In the genomic region with DNA sequence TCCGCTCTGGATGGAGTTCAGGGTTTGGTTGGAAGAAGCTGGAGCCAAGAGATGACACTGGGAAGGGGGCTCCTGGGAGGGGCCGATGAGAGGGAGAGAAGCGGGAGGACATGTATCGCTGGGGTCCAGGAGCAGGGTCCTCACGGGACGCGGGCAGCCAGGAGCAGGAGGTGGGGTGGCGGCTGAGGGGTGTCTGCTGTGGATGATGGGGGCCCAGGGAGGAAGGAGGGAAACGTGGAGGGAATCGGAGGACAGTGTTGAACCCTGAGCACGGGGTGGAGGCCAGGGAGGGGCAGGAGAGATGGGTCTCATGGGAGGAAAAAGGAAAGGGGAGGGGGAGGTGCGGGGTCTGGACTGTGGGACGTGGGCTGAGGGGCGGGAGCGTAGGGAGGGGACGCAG, we compare ENCODE assay signal across 5 cellular contexts. TPM values are rescaled to one million over a fixed set of nuclear protein-coding genes. Genes with fewer than 3 reads are reported as not detected.
DNase-seq lines count a peak whose midpoint lies in the region; ATAC-seq and TF ChIP-seq lines count a peak whose summit lies in the region.
"Not testable (repeated sequence)": the region's sequence is repeated elsewhere in the genome, so short reads cannot be mapped to it uniquely, and the experiment has no call there.

No MANE protein-coding gene starts in this region.

- H3K4me1 ChIP-seq in upper lobe of right lung, result not testable (repeated sequence)

- not testable (repeated sequence) for H3K36me3 ChIP-seq in upper lobe of right lung

- not testable (repeated sequence) for H3K9me3 Mint-ChIP-seq in T-helper 2 cell treated with Interferon-gamma antibody and Interleukin-4, amounts not matched to agents 5 μg/mL and 100 μg/mL, for 36 hours

- H3K27me3 ChIP-seq in upper lobe of right lung, result not testable (repeated sequence)

- H3K27ac ChIP-seq in coronary artery, upper lobe of right lung: not testable (repeated sequence)

- H3K27ac Mint-ChIP-seq in T-helper 2 cell treated with Interferon-gamma antibody and Interleukin-4, amounts not matched to agents 5 μg/mL and 100 μg/mL, for 36 hours, result peak overlapping the region; percentile 26

- not testable (repeated sequence) for H3K27me3 Mint-ChIP-seq in T-helper 2 cell treated with Interferon-gamma antibody and Interleukin-4, amounts not matched to agents 5 μg/mL and 100 μg/mL, for 36 hours (ENCODE audit: low read depth)

- not testable (repeated sequence) for ATAC-seq in upper lobe of right lung

- peaks cover 12% of the 10 kb centered on the region for H3K4me1 Mint-ChIP-seq in T-helper 2 cell treated with Interferon-gamma antibody and Interleukin-4, amounts not matched to agents 5 μg/mL and 100 μg/mL, for 36 hours (ENCODE audit: low read depth)

- H3K4me3 Mint-ChIP-seq in T-helper 2 cell treated with Interferon-gamma antibody and Interleukin-4, amounts not matched to agents 5 μg/mL and 100 μg/mL, for 36 hours, result not testable (repeated sequence)

- not testable (repeated sequence) for H3K4me3 ChIP-seq in coronary artery, upper lobe of right lung

- H3K36me3 Mint-ChIP-seq in T-helper 2 cell treated with Interferon-gamma antibody and Interleukin-4, amounts not matched to agents 5 μg/mL and 100 μg/mL, for 36 hours (ENCODE audit: low read depth), result not testable (repeated sequence)

- intact Hi-C loops in upper lobe of right lung (cut with DNase I), result not testable (repeated sequence)

- not testable (repeated sequence) for DNase-seq in T-helper 2 cell treated with Interferon-gamma antibody and Interleukin-4, amounts not matched to agents 5 μg/mL and 100 μg/mL, for 36 hours (ENCODE audit: low spot score)
- peak; percentile 24 for DNase-seq in coronary artery (ENCODE audit: low spot score)
- DNase-seq in islet precursor cell, result peak; percentile 37
- peak; percentile 86 for DNase-seq in mesenteric fat pad (ENCODE audit: low spot score)
- DNase-seq in upper lobe of right lung, result peak; percentile 41

- H3K9me3 ChIP-seq in upper lobe of right lung, result not testable (repeated sequence)

- TF ChIP-seq CTCF in coronary artery (IDR thresholded peaks at IDR 0.05); upper lobe of right lung (IDR thresholded peaks at IDR 0.05): not testable (repeated sequence)

RNA-seq across cellular contexts. Expression of gene SFSWAP, which starts 31.7 kb away (rescaled TPM):
- total RNA-seq in mesenteric fat pad, result 36.1 TPM
- 51.2 TPM for total RNA-seq in upper lobe of right lung
